Comparison of ENCODE assay signal across 35 cellular contexts in genomic region chr12:128424931-128425431, GRCh38.
"Had no signal": no experiment of that assay in that cellular context is flagged by ENCODE, and none has a peak within 500 bp of the region (broad histone marks: within the 10 kb centered on the region; RNA-seq: fewer than 3 reads in every experiment).

No MANE protein-coding gene starts in this region.

- H3K36me3 ChIP-seq: ascending aorta, cardiac muscle cell, WERI-Rb-1 had no signal

- H3K36me3 Mint-ChIP-seq: activated CD8-positive, alpha-beta memory T cell treated with anti-CD3 and anti-CD28 coated beads, Interleukin-2, amount 10 ng/mL, durations not matched to agents 7 days and 5 days; activated naive CD4-positive, alpha-beta T cell treated with anti-CD3 and anti-CD28 coated beads, Interleukin-2, amount 10 ng/mL, durations not matched to agents 7 days and 5 days; activated naive CD4-positive, alpha-beta T cell treated with anti-CD3 and anti-CD28 coated beads, Interleukin-2, amount 50 U/mL, for 24 hours; activated naive CD8-positive, alpha-beta T cell; brain had no signal

- ATAC-seq: activated CD4-positive, alpha-beta T cell treated with anti-CD3 and anti-CD28 coated beads for 36 hours; activated CD4-positive, CD25-positive, alpha-beta regulatory T cell treated with anti-CD3 and anti-CD28 coated beads, Interleukin-2, amount 50 U/mL, for 24 hours; activated CD8-positive, alpha-beta memory T cell treated with anti-CD3 and anti-CD28 coated beads, Interleukin-2, amount 10 ng/mL, durations not matched to agents 7 days and 5 days; activated CD8-positive, alpha-beta T cell treated with anti-CD3 and anti-CD28 coated beads, Interleukin-2, amount 10 ng/mL, durations not matched to agents 7 days and 5 days; activated naive CD8-positive, alpha-beta T cell treated with anti-CD3 and anti-CD28 coated beads, Interleukin-2, amount 50 U/mL, for 24 hours; WTC11 had no signal

- DNase-seq: activated CD4-positive, alpha-beta memory T cell treated with anti-CD3 and anti-CD28 coated beads, Interleukin-2, amount 10 ng/mL, durations not matched to agents 7 days and 5 days; activated CD4-positive, alpha-beta T cell treated with anti-CD3 and anti-CD28 coated beads for 1 hour; activated CD4-positive, alpha-beta T cell treated with anti-CD3 and anti-CD28 coated beads for 36 hours; activated CD4-positive, alpha-beta T cell treated with anti-CD3 and anti-CD28 coated beads for 48 hours; activated CD4-positive, alpha-beta T cell treated with anti-CD3 and anti-CD28 coated beads, Interleukin-2, amount 10 ng/mL, durations not matched to agents 7 days and 5 days; activated CD4-positive, alpha-beta T cell treated with anti-CD3 and anti-CD28 coated beads, Interleukin-2, amount 50 U/mL, for 48 hours; activated CD4-positive, CD25-positive, alpha-beta regulatory T cell; activated CD8-positive, alpha-beta memory T cell treated with anti-CD3 and anti-CD28 coated beads for 24 hours; activated CD8-positive, alpha-beta memory T cell treated with anti-CD3 and anti-CD28 coated beads, Interleukin-2, amount 10 ng/mL, durations not matched to agents 7 days and 5 days; activated CD8-positive, alpha-beta memory T cell treated with anti-CD3 and anti-CD28 coated beads, Interleukin-2, amount 50 U/mL, for 48 hours; activated CD8-positive, alpha-beta T cell treated with anti-CD3 and anti-CD28 coated beads, Interleukin-2, amount 10 ng/mL, durations not matched to agents 7 days and 5 days; activated effector memory CD4-positive, alpha-beta T cell treated with Interleukin-2 at 50 U/mL for 16 hours; activated gamma-delta T cell; activated naive CD4-positive, alpha-beta T cell treated with anti-CD3 and anti-CD28 coated beads, Interleukin-2, amount 10 ng/mL, durations not matched to agents 7 days and 5 days; activated naive CD4-positive, alpha-beta T cell treated with Interleukin-2 at 50 U/mL for 16 hours; activated naive CD8-positive, alpha-beta T cell treated with anti-CD3 and anti-CD28 coated beads, Interleukin-2, amount 10 ng/mL, durations not matched to agents 7 days and 5 days; activated naive CD8-positive, alpha-beta T cell treated with anti-CD3 and anti-CD28 coated beads, Interleukin-2, amount 50 U/mL, for 24 hours; activated T-cell treated with anti-CD3 and anti-CD28 coated beads, Interleukin-2, amount 50 U/mL, for 24 hours; activated T-cell treated with anti-CD3 and anti-CD28 coated beads, Interleukin-2, amount 50 U/mL, for 48 hours; cerebellar nuclear complex; T-helper 1 cell; T-helper 2 cell; T-helper 9 cell; WERI-Rb-1 had no signal

- H3K4me1 ChIP-seq: ascending aorta had no signal

- H3K27me3 ChIP-seq: ascending aorta, cardiac muscle cell had no signal

- H3K27ac ChIP-seq: ascending aorta, cardiac muscle cell, WERI-Rb-1 had no signal

- H3K9me3 Mint-ChIP-seq: activated naive CD4-positive, alpha-beta T cell treated with anti-CD3 and anti-CD28 coated beads, Interleukin-2, amount 50 U/mL, for 24 hours; central memory CD8-positive, alpha-beta T cell had no signal

- H3K27me3 Mint-ChIP-seq: activated CD4-positive, alpha-beta memory T cell treated with anti-CD3 and anti-CD28 coated beads, Interleukin-2, amount 10 ng/mL, durations not matched to agents 7 days and 5 days; activated CD4-positive, alpha-beta T cell treated with anti-CD3 and anti-CD28 coated beads, Interleukin-2, amount 10 ng/mL, durations not matched to agents 7 days and 5 days; activated CD8-positive, alpha-beta memory T cell treated with anti-CD3 and anti-CD28 coated beads, Interleukin-2, amount 10 ng/mL, durations not matched to agents 7 days and 5 days; activated naive CD4-positive, alpha-beta T cell treated with anti-CD3 and anti-CD28 coated beads, Interleukin-2, amount 10 ng/mL, durations not matched to agents 7 days and 5 days; activated naive CD4-positive, alpha-beta T cell treated with anti-CD3 and anti-CD28 coated beads, Interleukin-2, amount 50 U/mL, for 24 hours; activated naive CD8-positive, alpha-beta T cell treated with anti-CD3 and anti-CD28 coated beads, Interleukin-2, amount 10 ng/mL, durations not matched to agents 7 days and 5 days; activated naive CD8-positive, alpha-beta T cell treated with anti-CD3 and anti-CD28 coated beads, Interleukin-2, amount 50 U/mL, for 24 hours; activated T-cell treated with anti-CD3 and anti-CD28 coated beads, Interleukin-2, amount 50 U/mL, for 24 hours had no signal

- H3K4me3 ChIP-seq: ascending aorta, cardiac muscle cell had no signal

- H3K4me1 Mint-ChIP-seq: activated CD4-positive, alpha-beta memory T cell treated with anti-CD3 and anti-CD28 coated beads, Interleukin-2, amount 10 ng/mL, durations not matched to agents 7 days and 5 days; activated CD4-positive, alpha-beta T cell treated with anti-CD3 and anti-CD28 coated beads for 36 hours; activated CD4-positive, alpha-beta T cell treated with anti-CD3 and anti-CD28 coated beads, Interleukin-2, amount 10 ng/mL, durations not matched to agents 7 days and 5 days; activated CD8-positive, alpha-beta memory T cell treated with anti-CD3 and anti-CD28 coated beads, Interleukin-2, amount 10 ng/mL, durations not matched to agents 7 days and 5 days; activated naive CD4-positive, alpha-beta T cell treated with anti-CD3 and anti-CD28 coated beads, Interleukin-2, amount 10 ng/mL, durations not matched to agents 7 days and 5 days; activated naive CD4-positive, alpha-beta T cell treated with anti-CD3 and anti-CD28 coated beads, Interleukin-2, amount 50 U/mL, for 24 hours; activated naive CD8-positive, alpha-beta T cell treated with anti-CD3 and anti-CD28 coated beads, Interleukin-2, amount 10 ng/mL, durations not matched to agents 7 days and 5 days; activated naive CD8-positive, alpha-beta T cell treated with anti-CD3 and anti-CD28 coated beads, Interleukin-2, amount 50 U/mL, for 24 hours; central memory CD8-positive, alpha-beta T cell; WTC11 had no signal

- H3K4me3 Mint-ChIP-seq: activated CD4-positive, alpha-beta memory T cell treated with anti-CD3 and anti-CD28 coated beads, Interleukin-2, amount 10 ng/mL, durations not matched to agents 7 days and 5 days; activated CD4-positive, alpha-beta T cell treated with anti-CD3 and anti-CD28 coated beads for 36 hours; activated CD4-positive, alpha-beta T cell treated with anti-CD3 and anti-CD28 coated beads, Interleukin-2, amount 10 ng/mL, durations not matched to agents 7 days and 5 days; activated CD8-positive, alpha-beta memory T cell treated with anti-CD3 and anti-CD28 coated beads, Interleukin-2, amount 10 ng/mL, durations not matched to agents 7 days and 5 days; activated CD8-positive, alpha-beta T cell treated with anti-CD3 and anti-CD28 coated beads, Interleukin-2, amount 10 ng/mL, durations not matched to agents 7 days and 5 days; activated naive CD4-positive, alpha-beta T cell treated with anti-CD3 and anti-CD28 coated beads, Interleukin-2, amount 10 ng/mL, durations not matched to agents 7 days and 5 days; activated naive CD4-positive, alpha-beta T cell treated with anti-CD3 and anti-CD28 coated beads, Interleukin-2, amount 50 U/mL, for 24 hours; activated naive CD8-positive, alpha-beta T cell; activated naive CD8-positive, alpha-beta T cell treated with anti-CD3 and anti-CD28 coated beads, Interleukin-2, amount 10 ng/mL, durations not matched to agents 7 days and 5 days; activated naive CD8-positive, alpha-beta T cell treated with anti-CD3 and anti-CD28 coated beads, Interleukin-2, amount 50 U/mL, for 24 hours; activated T-cell treated with anti-CD3 and anti-CD28 coated beads, Interleukin-2, amount 50 U/mL, for 24 hours; brain; central memory CD8-positive, alpha-beta T cell; T-helper 1 cell treated with Interleukin-12 subunit alpha and Interleukin-12 subunit beta and Interleukin-4 antibody, amounts not matched to agents 30 μg/mL and 1 μg/mL, for 36 hours; T-helper 2 cell treated with Interferon-gamma antibody and Interleukin-4, amounts not matched to agents 5 μg/mL and 100 μg/mL, for 36 hours; WTC11 had no signal

- H3K27ac Mint-ChIP-seq: activated CD4-positive, alpha-beta memory T cell treated with anti-CD3 and anti-CD28 coated beads, Interleukin-2, amount 10 ng/mL, durations not matched to agents 7 days and 5 days; activated CD4-positive, alpha-beta T cell treated with anti-CD3 and anti-CD28 coated beads for 36 hours; activated CD4-positive, alpha-beta T cell treated with anti-CD3 and anti-CD28 coated beads, Interleukin-2, amount 10 ng/mL, durations not matched to agents 7 days and 5 days; activated CD8-positive, alpha-beta memory T cell treated with anti-CD3 and anti-CD28 coated beads, Interleukin-2, amount 10 ng/mL, durations not matched to agents 7 days and 5 days; activated CD8-positive, alpha-beta T cell treated with anti-CD3 and anti-CD28 coated beads, Interleukin-2, amount 10 ng/mL, durations not matched to agents 7 days and 5 days; activated naive CD4-positive, alpha-beta T cell treated with anti-CD3 and anti-CD28 coated beads, Interleukin-2, amount 10 ng/mL, durations not matched to agents 7 days and 5 days; activated naive CD4-positive, alpha-beta T cell treated with anti-CD3 and anti-CD28 coated beads, Interleukin-2, amount 50 U/mL, for 24 hours; activated naive CD8-positive, alpha-beta T cell; activated naive CD8-positive, alpha-beta T cell treated with anti-CD3 and anti-CD28 coated beads, Interleukin-2, amount 10 ng/mL, durations not matched to agents 7 days and 5 days; activated naive CD8-positive, alpha-beta T cell treated with anti-CD3 and anti-CD28 coated beads, Interleukin-2, amount 50 U/mL, for 24 hours; activated T-cell treated with anti-CD3 and anti-CD28 coated beads, Interleukin-2, amount 50 U/mL, for 24 hours; activated T-helper 2 cell treated with anti-CD3 and anti-CD28 coated beads, Interferon-gamma antibody, Interleukin-2, Interleukin-4, amounts not matched to agents 10 μg/mL and 5 μg/mL and 100 μg/mL, durations not matched to agents 14 hours and 24 hours and 36 hours; T-helper 1 cell treated with Interleukin-12 subunit alpha and Interleukin-12 subunit beta and Interleukin-4 antibody, amounts not matched to agents 30 μg/mL and 1 μg/mL, for 36 hours; T-helper 2 cell treated with Interferon-gamma antibody and Interleukin-4, amounts not matched to agents 5 μg/mL and 100 μg/mL, for 36 hours; WTC11 had no signal

- H3K9me3 ChIP-seq: ascending aorta had no signal
